ENCODE assay signal across 20 cellular contexts in genomic region chr3:145623349-145623748, GRCh38.
"Had no signal": no experiment of that assay in that cellular context is flagged by ENCODE, and none has a peak within 500 bp of the region (broad histone marks: within the 10 kb centered on the region; RNA-seq: fewer than 3 reads in every experiment).

No MANE protein-coding gene starts in this region.

- H3K27ac ChIP-seq: cardiac muscle cell, esophagus muscularis mucosa, neutrophil, ovary, psoas muscle, right atrium auricular region, upper lobe of left lung had no signal

- H3K9me3 ChIP-seq: esophagus muscularis mucosa, neutrophil, ovary, psoas muscle, right atrium auricular region, upper lobe of left lung had no signal

- H3K4me3 ChIP-seq: cardiac muscle cell, esophagus muscularis mucosa, ovary, psoas muscle, right atrium auricular region, upper lobe of left lung had no signal

- ATAC-seq: activated T-cell treated with anti-CD3 and anti-CD28 coated beads, Interleukin-2, amount 50 U/mL, for 4 hours; psoas muscle had no signal

- H3K4me1 ChIP-seq: esophagus muscularis mucosa, psoas muscle, right atrium auricular region, upper lobe of left lung had no signal

- H3K27me3 ChIP-seq: cardiac muscle cell, esophagus muscularis mucosa, neutrophil, ovary, right atrium auricular region, upper lobe of left lung had no signal

- DNase-seq: activated CD4-positive, alpha-beta T cell treated with anti-CD3 and anti-CD28 coated beads for 1 hour; activated CD4-positive, alpha-beta T cell treated with anti-CD3 and anti-CD28 coated beads, Interleukin-2, amount 50 U/mL, for 1 hour; activated naive CD4-positive, alpha-beta T cell; activated naive CD8-positive, alpha-beta T cell treated with anti-CD3 and anti-CD28 coated beads for 36 hours; activated T-cell treated with anti-CD3 and anti-CD28 coated beads, Interleukin-2, amount 50 U/mL, for 4 hours; amygdala; dermis blood vessel endothelial cell; effector CD8-positive, alpha-beta T cell; head of caudate nucleus; hypothalamus; ovary; psoas muscle; stimulated activated CD4-positive, alpha-beta T cell treated with anti-CD3 and anti-CD28 coated beads, Interleukin-4, amount 100 ng/mL, for 24 hours; stimulated activated naive CD4-positive, alpha-beta T cell treated with Interleukin-2 at 50 U/mL for 16 hours; T-helper 9 cell; upper lobe of left lung had no signal

- H3K36me3 ChIP-seq: cardiac muscle cell, esophagus muscularis mucosa, neutrophil, ovary, right atrium auricular region, upper lobe of left lung had no signal
